Comparison of ENCODE assay signal across 10 cellular contexts in the genomic region with DNA sequence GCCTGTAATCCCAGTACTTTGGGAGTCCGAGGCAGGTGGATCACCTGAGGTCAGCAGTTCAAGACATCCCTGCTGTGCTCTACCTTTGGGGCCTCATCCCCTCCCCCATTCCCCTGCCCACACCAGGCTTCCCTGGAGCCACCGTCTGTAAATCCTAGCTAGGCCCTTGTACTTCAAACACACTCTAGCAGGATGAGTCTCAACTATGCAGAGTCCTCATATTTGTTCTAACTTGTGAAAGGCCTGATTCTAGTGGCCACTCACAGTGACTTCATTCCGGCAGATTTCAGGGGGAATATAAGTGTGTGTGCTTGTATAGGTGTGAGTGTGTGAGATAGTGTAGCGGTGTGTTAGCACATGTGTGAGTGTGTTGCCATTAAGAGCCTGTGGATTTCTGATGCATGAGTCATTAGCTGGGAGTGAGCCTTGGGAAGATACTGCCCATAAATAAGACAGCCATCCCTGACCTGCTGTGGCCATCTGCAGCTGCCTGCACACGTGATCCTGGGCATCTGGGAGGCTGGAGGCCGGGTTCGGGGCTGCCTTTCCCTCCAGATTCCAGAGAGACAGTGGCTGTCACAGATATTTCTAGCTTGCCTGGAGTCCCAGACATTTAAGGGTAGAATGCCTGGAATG. TPM values are rescaled to one million over a fixed set of nuclear protein-coding genes. Genes with fewer than 3 reads are reported as not detected.
DNase-seq lines count a peak whose midpoint lies in the region; ATAC-seq and TF ChIP-seq lines count a peak whose summit lies in the region.
"Had no signal": no experiment of that assay in that cellular context is flagged by ENCODE, and none has a peak within 500 bp of the region (broad histone marks: within the 10 kb centered on the region; RNA-seq: fewer than 3 reads in every experiment).

No MANE protein-coding gene starts in this region.

- H2AFZ ChIP-seq in smooth muscle cell (ENCODE audit: low read depth) = no peak overlapping the region

- intact Hi-C loops in colonic mucosa (cut with DNase I) = no loop called here

- H3K79me2 ChIP-seq in smooth muscle cell (ENCODE audit: low read depth) = no peaks in the 10 kb centered on the region

- ATAC-seq in GM19023 (IDR thresholded peaks at IDR 0.05; ENCODE audit: unreplicated experiment) = no peak
- ATAC-seq: gastroesophageal sphincter had no signal

- H3K36me3 ChIP-seq in smooth muscle cell (ENCODE audit: low read depth) (no peaks in the 10 kb centered on the region), colonic mucosa (no peaks in the 10 kb centered on the region)
- H3K36me3 ChIP-seq: gastroesophageal sphincter had no signal

- peak overlapping the region; percentile 17 for H3K27ac ChIP-seq in smooth muscle cell (ENCODE audit: low read depth)
- H3K27ac ChIP-seq in colonic mucosa = no peak overlapping the region
- H3K27ac ChIP-seq: gastroesophageal sphincter had no signal

- peak in 2 of 3 experiments; percentile 9 to 30 for DNase-seq in NCI-H1417 (lab: John Stamatoyannopoulos, UW)
- DNase-seq in NCI-H1417 treated with DMSO at 0.1 percent for 48 hours (lab: John Stamatoyannopoulos, UW) = no peak
- peak; percentile 69 for DNase-seq in SK-N-DZ (ENCODE audit: low spot score)
- DNase-seq in foreskin melanocyte = peak; percentile 68
- peak; percentile 23 for DNase-seq in smooth muscle cell (lab: John Stamatoyannopoulos, UW; ENCODE audit: unreplicated experiment)
- DNase-seq in colonic mucosa = no peak
- DNase-seq in activated CD4-positive, alpha-beta T cell treated with anti-CD3 and anti-CD28 coated beads for 48 hours = no peak
- DNase-seq: H9 had no signal

- peaks cover 4% of the 10 kb centered on the region for H3K4me1 ChIP-seq in smooth muscle cell (ENCODE audit: low read depth)
- no peaks in the 10 kb centered on the region for H3K4me1 ChIP-seq in colonic mucosa

- H3K27me3 ChIP-seq in smooth muscle cell (ENCODE audit: low read depth) (peaks cover 31% of the 10 kb centered on the region), colonic mucosa (peaks cover 29% of the 10 kb centered on the region)

- H3K4me2 ChIP-seq in smooth muscle cell = peak overlapping the region; percentile 46

- H4K20me1 ChIP-seq in smooth muscle cell (ENCODE audit: low read depth) = no peaks in the 10 kb centered on the region

- H3K4me3 ChIP-seq in smooth muscle cell (no peak overlapping the region), colonic mucosa (no peak overlapping the region)
- H3K4me3 ChIP-seq: gastroesophageal sphincter had no signal

- H3K9ac ChIP-seq in smooth muscle cell (ENCODE audit: low read depth) = no peak overlapping the region
- H3K9ac ChIP-seq in colonic mucosa (ENCODE audit: low read depth in 2 of 2, low read length in 2 of 2) = no peak overlapping the region

- 17% methylated on average over 7 of the region's 7 CpGs for WGBS in smooth muscle cell (ENCODE audit: low lambda C conversion rate)

- peaks cover 12% of the 10 kb centered on the region for H3F3A ChIP-seq in smooth muscle cell (ENCODE audit: low read depth)

- TF ChIP-seq CTCF in smooth muscle cell (IDR thresholded peaks at IDR 0.05; ENCODE audit: borderline replicate concordance, insufficient read depth, poor library complexity, severe bottlenecking) (no peak), colonic mucosa (IDR thresholded peaks at IDR 0.05) (no peak)

- H3K9me3 ChIP-seq in smooth muscle cell (replicated peaks; ENCODE audit: low read depth) (no peaks in the 10 kb centered on the region), colonic mucosa (no peaks in the 10 kb centered on the region)
- H3K9me3 ChIP-seq: gastroesophageal sphincter had no signal

RNA-seq across cellular contexts. Expression of a gene that starts 1.7 kb away (rescaled TPM):
- 22.5 and 26.9 TPM in 2 replicates for polyA plus RNA-seq in SK-N-DZ (2014; cell fraction: cytosol; rRNA removed)
- 44.3 and 46.5 TPM in 2 replicates for polyA plus RNA-seq in SK-N-DZ (2014; cell fraction: nucleus; rRNA removed)
- total RNA-seq in smooth muscle cell (0.04 and 0.40 TPM in 2 replicates), colonic mucosa (10 to 100 TPM; 40.2 to 46.1 TPM)
- 0.91 and 1.1 TPM in 2 replicates for polyA plus RNA-seq in smooth muscle cell

RNA-seq across cellular contexts. Expression of a gene that starts 12.8 kb away (rescaled TPM):
- polyA plus RNA-seq in SK-N-DZ (2014; cell fraction: cytosol; rRNA removed) = not detected in 2 replicates
- polyA plus RNA-seq in SK-N-DZ (2014; cell fraction: nucleus; rRNA removed) = not detected in 2 replicates
- total RNA-seq in smooth muscle cell (not detected in 2 replicates), colonic mucosa (not detected)
- not detected in 2 replicates for polyA plus RNA-seq in smooth muscle cell
- total RNA-seq: gastroesophageal sphincter, H9 had no signal

RNA-seq across cellular contexts. Expression of a gene that starts 33.1 kb away (rescaled TPM):
- 0.12 and 0.23 TPM in 2 replicates for polyA plus RNA-seq in SK-N-DZ (2014; cell fraction: cytosol; rRNA removed)
- 0.18 TPM in 1 of 2 replicates, not detected in the other for polyA plus RNA-seq in SK-N-DZ (2014; cell fraction: nucleus; rRNA removed)
- not detected in 2 replicates for total RNA-seq in smooth muscle cell
- 0.05 TPM in 1 of 2 replicates, not detected in the other for polyA plus RNA-seq in smooth muscle cell
- not detected for total RNA-seq in colonic mucosa
- total RNA-seq: gastroesophageal sphincter had no signal

RNA-seq across cellular contexts. Expression of a gene that starts 39.7 kb away (rescaled TPM):
- polyA plus RNA-seq in SK-N-DZ (2014; cell fraction: cytosol; rRNA removed) = 8.1 and 12.4 TPM in 2 replicates
- polyA plus RNA-seq in SK-N-DZ (2014; cell fraction: nucleus; rRNA removed) = 9.7 and 12.7 TPM in 2 replicates
- total RNA-seq in smooth muscle cell = 3.1 and 4.0 TPM in 2 replicates
- 6.2 and 8.6 TPM in 2 replicates for polyA plus RNA-seq in smooth muscle cell
- total RNA-seq in colonic mucosa = 1 to 10 TPM; 3.5 to 8.0 TPM
- total RNA-seq: H9 had no signal

Comparison
In these comparisons a context has a peak if more than half of its experiments do, and no peak if none do; other contexts are left out.
1. DNase-seq: peak in NCI-H1417 (2 of 3), SK-N-DZ (single experiment), foreskin melanocyte (single experiment) and smooth muscle cell (single experiment); none in NCI-H1417 treated with DMSO at 0.1 percent for 48 hours (single experiment), colonic mucosa (single experiment) and activated CD4-positive, alpha-beta T cell treated with anti-CD3 and anti-CD28 coated beads for 48 hours (single experiment).
2. RNA of a gene that starts 1.7 kb away (total RNA-seq): 40.2 to 46.1 TPM in colonic mucosa; 0.04 to 0.40 TPM in smooth muscle cell; every median in the first group is over 10 times any median in the second.